Comparison of ENCODE assay signal across 13 cellular contexts in genomic region chr14:100824946-100825690, GRCh38. TPM values are rescaled to one million over a fixed set of nuclear protein-coding genes. Genes with fewer than 3 reads are reported as not detected.
DNase-seq lines count a peak whose midpoint lies in the region; ATAC-seq and TF ChIP-seq lines count a peak whose summit lies in the region.
"Had no signal": no experiment of that assay in that cellular context is flagged by ENCODE, and none has a peak within 500 bp of the region (broad histone marks: within the 10 kb centered on the region; RNA-seq: fewer than 3 reads in every experiment).

No MANE protein-coding gene starts in this region.

- dilution Hi-C loops in mammary epithelial cell (cut with HindIII; ENCODE audit: low sequenced_read_pairs) = no loop called here

- 94% methylated on average over 25 of the region's 33 CpGs for WGBS in mammary epithelial cell (ENCODE audit: low coverage, missing lambda C conversion rate)
- WGBS in testis, 2 donors = 44 to 58% methylated on average over 26 to 33 of the region's 33 CpGs

- no peaks in the 10 kb centered on the region for H4K20me1 ChIP-seq in mammary epithelial cell (ENCODE audit: insufficient read depth, low read length)

- H3K27me3 ChIP-seq in breast epithelium (peaks cover 0 to 19% of the 10 kb centered on the region in 2 donors), mammary epithelial cell (ENCODE audit: insufficient read depth, low read length) (peaks cover 9% of the 10 kb centered on the region), testis (no peaks in the 10 kb centered on the region)
- peaks cover 0 to 3% of the 10 kb centered on the region in 2 donors for H3K27me3 ChIP-seq in naive thymus-derived CD4-positive, alpha-beta T cell (ENCODE audit: control insufficient read depth in 2 of 2, insufficient read depth in 2 of 2, low read length in 2 of 2)
- H3K27me3 ChIP-seq: adrenal gland had no signal

- TF ChIP-seq CTCF in breast epithelium (IDR thresholded peaks at IDR 0.05) (no peak), mammary epithelial cell (conservative IDR thresholded peaks at IDR 0.05 in 1 of 2, IDR thresholded peaks at IDR 0.05 in 1 of 2; ENCODE audit: extremely low read depth in 1 of 2, insufficient read depth in 1 of 2, low read depth in 1 of 2, low read length in 2 of 2) (no peak), cardiac fibroblast (IDR thresholded peaks at IDR 0.05; ENCODE audit: low read depth, low read length) (no peak), mesothelial cell of epicardium (IDR thresholded peaks at IDR 0.05; ENCODE audit: unreplicated experiment) (no peak), testis (IDR thresholded peaks at IDR 0.05) (no peak)

- H3K4me1 Mint-ChIP-seq in mesothelial cell of epicardium = peaks cover 52% of the 10 kb centered on the region
- H3K4me1 Mint-ChIP-seq in naive thymus-derived CD4-positive, alpha-beta T cell = peaks cover 0 to 20% (median 4%) of the 10 kb centered on the region in 7 donors

- in situ Hi-C loops in mammary epithelial cell (cut with MboI; ENCODE audit: low sequenced_read_pairs in 2 of 2) = loop anchor here in 1 of 2 donors (25.0 kb wide), 1 partner anchor 812 kb away; no protein-coding TSS in a partner anchor

- POLR2A ChIA-PET in naive thymus-derived CD4-positive, alpha-beta T cell (lab: Charles Lee) = no interaction called here

- no peak overlapping the region for H3K4me3 Mint-ChIP-seq in mesothelial cell of epicardium
- peak overlapping the region in 2 of 10 donors; percentile 20 to 33 for H3K4me3 Mint-ChIP-seq in naive thymus-derived CD4-positive, alpha-beta T cell
- H3K4me3 Mint-ChIP-seq: activated T-cell treated with anti-CD3 and anti-CD28 coated beads, Interleukin-2, amount 50 U/mL, for 4 hours; stimulated activated naive CD8-positive, alpha-beta T cell treated with anti-CD3 and anti-CD28 coated beads, Interleukin-15, Interleukin-2, amounts not matched to agents 100 ng/mL and 50 ng/mL, for 24 hours had no signal

- intact Hi-C loops in breast epithelium (cut with DNase I; ENCODE audit: low total_unique reads) = no loop called here
- intact Hi-C loops in mammary epithelial cell (cut with micrococcal nuclease) = loop anchor here (5.0 kb wide), 1 partner anchor 383 kb away; no protein-coding TSS in a partner anchor
- intact Hi-C loops in testis (cut with DNase I; ENCODE audit: low total_unique reads) = loop anchor here (10.0 kb wide), 1 partner anchor 160 kb away; no protein-coding TSS in a partner anchor
- intact Hi-C loops in naive thymus-derived CD4-positive, alpha-beta T cell (cut with micrococcal nuclease) = no loop called here

- no peak overlapping the region for H2AFZ ChIP-seq in mammary epithelial cell (ENCODE audit: low read depth, low read length)

- CTCF ChIA-PET in mammary epithelial cell (lab: Charles Lee; ENCODE audit: low non-redundant PET) = no interaction called here
- CTCF ChIA-PET in naive thymus-derived CD4-positive, alpha-beta T cell (lab: Charles Lee) = no interaction called here

- no peaks in the 10 kb centered on the region for H3K4me1 ChIP-seq in breast epithelium
- H3K4me1 ChIP-seq in mammary epithelial cell (ENCODE audit: insufficient read depth, low read length) = no peaks in the 10 kb centered on the region
- peaks cover 4% of the 10 kb centered on the region for H3K4me1 ChIP-seq in testis
- no peaks in the 10 kb centered on the region for H3K4me1 ChIP-seq in naive thymus-derived CD4-positive, alpha-beta T cell (ENCODE audit: control insufficient read depth in 2 of 2, insufficient read depth in 2 of 2, low read length in 2 of 2)

- peaks cover 4% of the 10 kb centered on the region for H3K9me3 Mint-ChIP-seq in mesothelial cell of epicardium
- H3K9me3 Mint-ChIP-seq in naive thymus-derived CD4-positive, alpha-beta T cell = peaks cover 0 to 14% (median 5%) of the 10 kb centered on the region in 11 donors
- H3K9me3 Mint-ChIP-seq: activated T-cell treated with anti-CD3 and anti-CD28 coated beads, Interleukin-2, amount 50 U/mL, for 4 hours had no signal

- no peaks in the 10 kb centered on the region for H3K36me3 ChIP-seq in breast epithelium
- H3K36me3 ChIP-seq in mammary epithelial cell (ENCODE audit: insufficient read depth, low read length) = no peaks in the 10 kb centered on the region
- no peaks in the 10 kb centered on the region for H3K36me3 ChIP-seq in testis (ENCODE audit: low read depth, missing control alignments)
- no peaks in the 10 kb centered on the region for H3K36me3 ChIP-seq in naive thymus-derived CD4-positive, alpha-beta T cell (ENCODE audit: control insufficient read depth in 2 of 3, insufficient read depth in 3 of 3, low read length in 3 of 3)

- no peaks in the 10 kb centered on the region for H3K27me3 Mint-ChIP-seq in mesothelial cell of epicardium (ENCODE audit: low read depth)
- H3K27me3 Mint-ChIP-seq in naive thymus-derived CD4-positive, alpha-beta T cell = peaks cover 44 to 56% (median 47%) of the 10 kb centered on the region in 5 donors

- H3K36me3 Mint-ChIP-seq in mesothelial cell of epicardium = peaks cover 4% of the 10 kb centered on the region
- H3K36me3 Mint-ChIP-seq in naive thymus-derived CD4-positive, alpha-beta T cell = peaks cover 0 to 3% (median 0%) of the 10 kb centered on the region in 5 donors

- ATAC-seq in GM21447 (IDR thresholded peaks at IDR 0.05; ENCODE audit: unreplicated experiment) = no peak
- no peak for ATAC-seq in naive thymus-derived CD4-positive, alpha-beta T cell

- DNase-seq in breast epithelium (ENCODE audit: low spot score in 2 of 2) = no peak
- no peak for DNase-seq in mammary epithelial cell
- no peak for DNase-seq in cardiac fibroblast (ENCODE audit: low read depth in 2 of 2)
- DNase-seq in mesothelial cell of epicardium (ENCODE audit: low spot score in 2 of 2, unreplicated experiment in 2 of 2) = no peak
- DNase-seq in testis = no peak
- DNase-seq in NCI-H1436 (lab: John Stamatoyannopoulos, UW) = no peak
- DNase-seq in naive thymus-derived CD4-positive, alpha-beta T cell = no peak
- DNase-seq: activated T-cell treated with anti-CD3 and anti-CD28 coated beads, Interleukin-2, amount 50 U/mL, for 4 hours; NCI-H1417 had no signal

- BruUV-seq in mammary epithelial cell (replicated peaks; lab: Mats Ljungman, UMichigan) = no TSS peak

- TF ChIP-seq POLR2A in breast epithelium (IDR thresholded peaks at IDR 0.05) (no peak), testis (IDR thresholded peaks at IDR 0.05) (no peak)

- H3K4me3 ChIP-seq in breast epithelium (peak overlapping the region; percentile 43 to 56 (median 47)), mammary epithelial cell (replicated peaks in 1 of 3; ENCODE audit: insufficient read depth in 1 of 3, low read depth in 2 of 3, low read length in 3 of 3) (no peak overlapping the region), cardiac fibroblast (replicated peaks in 1 of 2; ENCODE audit: low read depth in 2 of 2, low read length in 2 of 2) (peak overlapping the region; percentile 58 to 68), testis (peak overlapping the region; percentile 44 to 63)
- no peak overlapping the region for H3K4me3 ChIP-seq in naive thymus-derived CD4-positive, alpha-beta T cell (ENCODE audit: low read length)

- H3K27ac Mint-ChIP-seq in mesothelial cell of epicardium = peak overlapping the region; percentile 81
- H3K27ac Mint-ChIP-seq in naive thymus-derived CD4-positive, alpha-beta T cell = no peak overlapping the region
- H3K27ac Mint-ChIP-seq: stimulated activated naive CD8-positive, alpha-beta T cell treated with anti-CD3 and anti-CD28 coated beads, Interleukin-15, Interleukin-2, amounts not matched to agents 100 ng/mL and 50 ng/mL, for 24 hours had no signal

- no peaks in the 10 kb centered on the region for H3K79me2 ChIP-seq in mammary epithelial cell (ENCODE audit: insufficient read depth, low read length)

- H3K4me2 ChIP-seq in mammary epithelial cell (ENCODE audit: insufficient read depth, low read depth, low read length) = no peak overlapping the region
- H3K4me2 ChIP-seq: KMS-11 had no signal

- peaks cover 3 to 9% of the 10 kb centered on the region in 2 donors for H3K9me3 ChIP-seq in breast epithelium
- H3K9me3 ChIP-seq in mammary epithelial cell (replicated peaks; ENCODE audit: insufficient read depth, low read length) = no peaks in the 10 kb centered on the region
- no peaks in the 10 kb centered on the region for H3K9me3 ChIP-seq in testis
- H3K9me3 ChIP-seq in naive thymus-derived CD4-positive, alpha-beta T cell (ENCODE audit: control insufficient read depth in 2 of 3, low read length in 3 of 3) = no peaks in the 10 kb centered on the region
- H3K9me3 ChIP-seq: adrenal gland had no signal

- H3K9ac ChIP-seq in mammary epithelial cell (ENCODE audit: insufficient read depth, low read length) = no peak overlapping the region
- H3K9ac ChIP-seq: KMS-11 had no signal

- H3K27ac ChIP-seq in breast epithelium (no peak overlapping the region), mammary epithelial cell (ENCODE audit: insufficient read depth, low read depth, low read length) (no peak overlapping the region), testis (no peak overlapping the region)
- H3K27ac ChIP-seq in naive thymus-derived CD4-positive, alpha-beta T cell (ENCODE audit: low read depth, low read length) = no peak overlapping the region
- H3K27ac ChIP-seq: KMS-11 had no signal

RNA-seq across cellular contexts. Expression of gene MEG3, which starts 0.8 kb away (rescaled TPM):
- total RNA-seq in breast epithelium = 10 to 100 TPM; 45.2 to 68.8 (median 49.8) TPM
- 10 to 100 TPM in 1 of 2 donors, under 1 TPM in 1; 0.83 to 75.5 TPM for total RNA-seq in mammary epithelial cell
- 20.8 TPM for polyA plus RNA-seq in mammary epithelial cell
- polyA minus RNA-seq in mammary epithelial cell = 33.5 TPM
- total RNA-seq in mesothelial cell of epicardium = 0.18 TPM in 1 of 3 replicates, not detected in the others
- total RNA-seq in testis = 100 to 1,000 TPM; 228 to 324 TPM
- 107 TPM for polyA plus RNA-seq in testis (ENCODE audit: insufficient read depth, low read depth, low replicate concordance)
- 1 to 10 TPM in 1 of 5 experiments, under 1 TPM in 1, not detected in 3; 0.80 to 2.4 TPM for total RNA-seq in naive thymus-derived CD4-positive, alpha-beta T cell
- polyA plus RNA-seq in naive thymus-derived CD4-positive, alpha-beta T cell = not detected

Comparison
In these comparisons a context has a peak if more than half of its experiments do, and no peak if none do; other contexts are left out.
1. H3K4me3 ChIP-seq: peak in breast epithelium (3 of 3), cardiac fibroblast (2 of 2) and testis (2 of 2); none in mammary epithelial cell (0 of 3) and naive thymus-derived CD4-positive, alpha-beta T cell (single experiment).
2. intact Hi-C loops: an anchor here in mammary epithelial cell (5.0 kb wide) and testis (10.0 kb wide); none called in breast epithelium and naive thymus-derived CD4-positive, alpha-beta T cell.